ENCODE assay signal across 9 cellular contexts in genomic region chr15:20341901-20342605, GRCh38.
A peak's percentile ranks its signal among the peaks of the same experiment; 100 is the strongest.
DNase-seq lines count a peak whose midpoint lies in the region; ATAC-seq and TF ChIP-seq lines count a peak whose summit lies in the region.
"Had no signal": no experiment of that assay in that cellular context is flagged by ENCODE, and none has a peak within 500 bp of the region (broad histone marks: within the 10 kb centered on the region; RNA-seq: fewer than 3 reads in every experiment).

No MANE protein-coding gene starts in this region.

- no peaks in the 10 kb centered on the region for H3K27me3 ChIP-seq in CD4-positive, alpha-beta memory T cell (ENCODE audit: insufficient read depth, low read length)
- no peaks in the 10 kb centered on the region for H3K27me3 ChIP-seq in ovary

- TF ChIP-seq CTCF in fibroblast of pulmonary artery (IDR thresholded peaks at IDR 0.05; ENCODE audit: low read length, missing control alignments) (no peak), ovary (IDR thresholded peaks at IDR 0.05) (no peak)

- no peak for TF ChIP-seq POLR2A in ovary (IDR thresholded peaks at IDR 0.05)

- CTCF ChIA-PET in CD4-positive, alpha-beta memory T cell (lab: Charles Lee; ENCODE audit: partially characterized antibody): no interaction called here

- H3K4me3 Mint-ChIP-seq in CD4-positive, alpha-beta memory T cell: no peak overlapping the region
- no peak overlapping the region for H3K4me3 Mint-ChIP-seq in T-helper 2 cell treated with Interferon-gamma antibody and Interleukin-4, amounts not matched to agents 5 μg/mL and 100 μg/mL, for 36 hours
- no peak overlapping the region for H3K4me3 Mint-ChIP-seq in stimulated activated naive B cell treated with anti-CD40 and anti-IgM and Interleukin-4, amounts not matched to agents 10 μg/mL and 1 μg/mL and 100 μg/mL, for 72 hours
- H3K4me3 Mint-ChIP-seq: brain had no signal

- H3K4me1 Mint-ChIP-seq in CD4-positive, alpha-beta memory T cell: no peaks in the 10 kb centered on the region
- H3K4me1 Mint-ChIP-seq in T-helper 2 cell treated with Interferon-gamma antibody and Interleukin-4, amounts not matched to agents 5 μg/mL and 100 μg/mL, for 36 hours (ENCODE audit: low read depth): no peaks in the 10 kb centered on the region
- H3K4me1 Mint-ChIP-seq in stimulated activated naive B cell treated with anti-CD40 and anti-IgM and Interleukin-4, amounts not matched to agents 10 μg/mL and 1 μg/mL and 100 μg/mL, for 72 hours: no peaks in the 10 kb centered on the region
- H3K4me1 Mint-ChIP-seq: brain had no signal

- no peaks in the 10 kb centered on the region for H3K36me3 ChIP-seq in CD4-positive, alpha-beta memory T cell (ENCODE audit: insufficient read depth, low read length)
- H3K36me3 ChIP-seq in ovary: no peaks in the 10 kb centered on the region

- H3K36me3 Mint-ChIP-seq in CD4-positive, alpha-beta memory T cell: no peaks in the 10 kb centered on the region
- H3K36me3 Mint-ChIP-seq in T-helper 2 cell treated with Interferon-gamma antibody and Interleukin-4, amounts not matched to agents 5 μg/mL and 100 μg/mL, for 36 hours (ENCODE audit: low read depth): no peaks in the 10 kb centered on the region
- H3K36me3 Mint-ChIP-seq in stimulated activated naive B cell treated with anti-CD40 and anti-IgM and Interleukin-4, amounts not matched to agents 10 μg/mL and 1 μg/mL and 100 μg/mL, for 72 hours: no peaks in the 10 kb centered on the region

- no peak for ATAC-seq in stimulated activated naive B cell treated with anti-CD40 and anti-IgM and Interleukin-4, amounts not matched to agents 10 μg/mL and 1 μg/mL and 100 μg/mL, for 72 hours (replicated peaks)
- ATAC-seq in HG03342 (IDR thresholded peaks at IDR 0.05; ENCODE audit: unreplicated experiment) (no peak), GM19035 (IDR thresholded peaks at IDR 0.05; ENCODE audit: unreplicated experiment) (no peak)

- 48 to 68% (median 53%) methylated on average over 5 of the region's 5 CpGs for WGBS in ovary, 3 donors

- no peak overlapping the region for H3K4me3 ChIP-seq in CD4-positive, alpha-beta memory T cell (ENCODE audit: low read length in 2 of 2)
- H3K4me3 ChIP-seq in fibroblast of pulmonary artery (replicated peaks; ENCODE audit: low read depth, low read length) (no peak overlapping the region), ovary (no peak overlapping the region)

- DNase-seq in CD4-positive, alpha-beta memory T cell: peak in 4 of 5 donors; percentile 30 to 70 (median 44)
- DNase-seq in T-helper 2 cell treated with Interferon-gamma antibody and Interleukin-4, amounts not matched to agents 5 μg/mL and 100 μg/mL, for 36 hours (ENCODE audit: low spot score): peak; percentile 17
- DNase-seq in fibroblast of pulmonary artery (ENCODE audit: low read depth) (peak; percentile 30), ovary (peak in 4 of 5 donors; percentile 50 to 70 (median 64)), GDM1 (lab: John Stamatoyannopoulos, UW) (no peak)
- no peak for DNase-seq in stimulated activated naive B cell treated with anti-CD40 and anti-IgM and Interleukin-4, amounts not matched to agents 10 μg/mL and 1 μg/mL and 100 μg/mL, for 72 hours

- no peak overlapping the region for H3K27ac ChIP-seq in CD4-positive, alpha-beta memory T cell (ENCODE audit: low read depth, low read length)
- H3K27ac ChIP-seq in ovary: no peak overlapping the region

- peaks cover 0 to 7% of the 10 kb centered on the region in 2 donors for H3K9me3 ChIP-seq in CD4-positive, alpha-beta memory T cell (ENCODE audit: control insufficient read depth in 1 of 2, low read length in 2 of 2)
- H3K9me3 ChIP-seq in ovary: peaks cover 6 to 18% of the 10 kb centered on the region in 2 donors

- H3K4me1 ChIP-seq in CD4-positive, alpha-beta memory T cell (ENCODE audit: insufficient read depth, low read length): no peaks in the 10 kb centered on the region
- H3K4me1 ChIP-seq in ovary (ENCODE audit: insufficient read depth): no peaks in the 10 kb centered on the region

- POLR2A ChIA-PET in CD4-positive, alpha-beta memory T cell (lab: Charles Lee; ENCODE audit: partially characterized antibody): no interaction called here

- H3K9me3 Mint-ChIP-seq in CD4-positive, alpha-beta memory T cell: peaks cover 0 to 5% (median 3%) of the 10 kb centered on the region in 8 donors
- peaks cover 3% of the 10 kb centered on the region for H3K9me3 Mint-ChIP-seq in T-helper 2 cell treated with Interferon-gamma antibody and Interleukin-4, amounts not matched to agents 5 μg/mL and 100 μg/mL, for 36 hours
- H3K9me3 Mint-ChIP-seq in stimulated activated naive B cell treated with anti-CD40 and anti-IgM and Interleukin-4, amounts not matched to agents 10 μg/mL and 1 μg/mL and 100 μg/mL, for 72 hours: peaks cover 2 to 3% of the 10 kb centered on the region in 2 donors

- H3K27me3 Mint-ChIP-seq in CD4-positive, alpha-beta memory T cell: no peaks in the 10 kb centered on the region
- no peaks in the 10 kb centered on the region for H3K27me3 Mint-ChIP-seq in T-helper 2 cell treated with Interferon-gamma antibody and Interleukin-4, amounts not matched to agents 5 μg/mL and 100 μg/mL, for 36 hours (ENCODE audit: low read depth)
- H3K27me3 Mint-ChIP-seq in stimulated activated naive B cell treated with anti-CD40 and anti-IgM and Interleukin-4, amounts not matched to agents 10 μg/mL and 1 μg/mL and 100 μg/mL, for 72 hours: no peaks in the 10 kb centered on the region
- H3K27me3 Mint-ChIP-seq: brain had no signal

- H3K27ac Mint-ChIP-seq in CD4-positive, alpha-beta memory T cell: no peak overlapping the region
- H3K27ac Mint-ChIP-seq in T-helper 2 cell treated with Interferon-gamma antibody and Interleukin-4, amounts not matched to agents 5 μg/mL and 100 μg/mL, for 36 hours: no peak overlapping the region
- no peak overlapping the region for H3K27ac Mint-ChIP-seq in stimulated activated naive B cell treated with anti-CD40 and anti-IgM and Interleukin-4, amounts not matched to agents 10 μg/mL and 1 μg/mL and 100 μg/mL, for 72 hours
- H3K27ac Mint-ChIP-seq: brain had no signal

- intact Hi-C loops in CD4-positive, alpha-beta memory T cell (cut with micrococcal nuclease): no loop called here
- intact Hi-C loops in ovary (cut with DNase I): no loop called here

- no peak for TF ChIP-seq EP300 in ovary (IDR thresholded peaks at IDR 0.05)

Comparison
In these comparisons a context has a peak if more than half of its experiments do, and no peak if none do; other contexts are left out.
1. DNase-seq: peak in CD4-positive, alpha-beta memory T cell (4 of 5), T-helper 2 cell treated with Interferon-gamma antibody and Interleukin-4, amounts not matched to agents 5 μg/mL and 100 μg/mL, for 36 hours (single experiment), fibroblast of pulmonary artery (single experiment) and ovary (4 of 5); none in GDM1 (single experiment) and stimulated activated naive B cell treated with anti-CD40 and anti-IgM and Interleukin-4, amounts not matched to agents 10 μg/mL and 1 μg/mL and 100 μg/mL, for 72 hours (single experiment).